9 cellular contexts compared by ENCODE assay signal in the genomic region with DNA sequence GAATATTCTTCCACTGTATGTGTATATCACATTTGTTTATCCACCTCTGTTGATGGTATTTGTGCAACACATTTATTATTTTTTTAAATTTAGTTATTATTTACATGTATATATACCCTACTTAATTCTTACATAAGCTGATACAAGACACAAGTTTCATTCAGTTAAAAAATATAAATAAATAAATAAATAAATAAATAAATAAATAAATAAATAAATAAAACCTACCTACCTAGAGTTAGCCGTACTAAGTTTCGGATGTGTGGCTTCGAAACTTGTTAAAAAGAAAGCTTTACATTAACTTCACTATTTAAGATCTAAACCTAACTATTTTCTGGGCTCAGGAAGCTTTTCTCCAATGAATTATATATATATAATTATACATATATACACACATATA.
"Had no signal": no experiment of that assay in that cellular context is flagged by ENCODE, and none has a peak within 500 bp of the region (broad histone marks: within the 10 kb centered on the region; RNA-seq: fewer than 3 reads in every experiment).

No MANE protein-coding gene starts in this region.

- DNase-seq: H9, HCEC 1CT, HFFc6, KBM-7 had no signal

- ATAC-seq: HepG2 had no signal

- FAIRE-seq: H54, HepG2 had no signal

- H3K9ac ChIP-seq: KMS-11 had no signal

- H3K4me3 ChIP-seq: GM23338 had no signal

- H3K27ac ChIP-seq: HL-60, KMS-11 had no signal
